Comparison of ENCODE assay signal across 17 cellular contexts in genomic region chr10:128485701-128486235, GRCh38.
DNase-seq lines count a peak whose midpoint lies in the region; ATAC-seq and TF ChIP-seq lines count a peak whose summit lies in the region.
"Had no signal": no experiment of that assay in that cellular context is flagged by ENCODE, and none has a peak within 500 bp of the region (broad histone marks: within the 10 kb centered on the region; RNA-seq: fewer than 3 reads in every experiment).

No MANE protein-coding gene starts in this region.

- H3K4me1 ChIP-seq in osteoblast (ENCODE audit: insufficient read depth, low read length) (no peaks in the 10 kb centered on the region), spleen (no peaks in the 10 kb centered on the region), breast epithelium (no peaks in the 10 kb centered on the region)
- H3K4me1 ChIP-seq: BE2C had no signal

- H2AFZ ChIP-seq in osteoblast (ENCODE audit: low read length) = no peak overlapping the region

- H3K4me2 ChIP-seq in osteoblast (ENCODE audit: insufficient read depth, low read length) = no peak overlapping the region
- H3K4me2 ChIP-seq: BLaER1 had no signal

- H3K27ac ChIP-seq in osteoblast (ENCODE audit: low read depth, low read length) = no peak overlapping the region
- no peak overlapping the region for H3K27ac ChIP-seq in spleen
- no peak overlapping the region for H3K27ac ChIP-seq in breast epithelium
- H3K27ac ChIP-seq: BLaER1 had no signal

- H3K27me3 ChIP-seq in osteoblast (ENCODE audit: insufficient read depth, low read length) = no peaks in the 10 kb centered on the region
- no peaks in the 10 kb centered on the region for H3K27me3 ChIP-seq in spleen (replicated peaks in 1 of 7)
- peaks cover 0 to 5% of the 10 kb centered on the region in 2 donors for H3K27me3 ChIP-seq in breast epithelium
- H3K27me3 ChIP-seq: BE2C, BLaER1 had no signal

- no peaks in the 10 kb centered on the region for H3K36me3 ChIP-seq in osteoblast (ENCODE audit: insufficient read depth, low read length)
- no peaks in the 10 kb centered on the region for H3K36me3 ChIP-seq in spleen
- no peaks in the 10 kb centered on the region for H3K36me3 ChIP-seq in breast epithelium
- H3K36me3 ChIP-seq: BE2C, BLaER1 had no signal

- TF ChIP-seq POLR2A in spleen (IDR thresholded peaks at IDR 0.05) = no peak
- no peak for TF ChIP-seq POLR2A in breast epithelium (IDR thresholded peaks at IDR 0.05)

- H3K4me3 ChIP-seq in osteoblast (ENCODE audit: insufficient read depth, low read length) (no peak overlapping the region), spleen (no peak overlapping the region), breast epithelium (no peak overlapping the region)
- H3K4me3 ChIP-seq: BLaER1 had no signal

- peak; percentile 21 to 68 for DNase-seq in NCI-H524 (lab: John Stamatoyannopoulos, UW)
- DNase-seq in osteoblast (ENCODE audit: insufficient read length, low spot score, missing footprints) = peak; percentile 59
- DNase-seq in spleen = peak; percentile 57
- no peak for DNase-seq in breast epithelium (ENCODE audit: low spot score in 2 of 2)
- no peak for DNase-seq in NCI-H1092 (lab: John Stamatoyannopoulos, UW)
- DNase-seq: 8988T; ACHN; BE2C; C1 segment of cervical spinal cord; CD4-positive, alpha-beta memory T cell; CD4-positive, CD25-positive, alpha-beta regulatory T cell; CD8-positive, alpha-beta memory T cell; COR-L47; DMS79 treated with DMSO at 0.1 percent for 48 hours; GF-D8 had no signal

- H4K20me1 ChIP-seq in osteoblast (ENCODE audit: insufficient read depth, low read length) = no peaks in the 10 kb centered on the region
- H4K20me1 ChIP-seq: BLaER1 had no signal

- intact Hi-C loops in spleen (cut with DNase I; ENCODE audit: low total_unique reads) (no loop called here), breast epithelium (cut with DNase I; ENCODE audit: low total_unique reads) (no loop called here)

- no peaks in the 10 kb centered on the region for H3K79me2 ChIP-seq in osteoblast (ENCODE audit: insufficient read depth, low read length)

- TF ChIP-seq CTCF in osteoblast (IDR thresholded peaks at IDR 0.05; ENCODE audit: extremely low read depth, low read depth, low read length) (no peak), spleen (IDR thresholded peaks at IDR 0.05 in 8 of 11, conservative IDR thresholded peaks at IDR 0.05 in 3 of 11) (no peak), breast epithelium (IDR thresholded peaks at IDR 0.05) (no peak)

- 73 to 88% (median 79%) methylated on average over 6 to 7 of the region's 7 CpGs for WGBS in spleen, 5 donors

- ATAC-seq in GM18498 (IDR thresholded peaks at IDR 0.05; ENCODE audit: unreplicated experiment) = no peak

- H3K9me3 ChIP-seq in osteoblast (ENCODE audit: low read depth, low read length) (no peaks in the 10 kb centered on the region), spleen (peaks cover 0 to 10% (median 0%) of the 10 kb centered on the region in 8 donors), breast epithelium (peaks cover 3 to 10% of the 10 kb centered on the region in 2 donors)
- H3K9me3 ChIP-seq: BE2C, BLaER1 had no signal

Comparison
In these comparisons a context has a peak if more than half of its experiments do, and no peak if none do; other contexts are left out.
1. DNase-seq: peak in NCI-H524 (2 of 2), osteoblast (single experiment) and spleen (single experiment); none in breast epithelium (0 of 2) and NCI-H1092 (single experiment).